ENCODE assay signal across 21 cellular contexts in genomic region chr6:5606546-5606945, GRCh38.
DNase-seq lines count a peak whose midpoint lies in the region; ATAC-seq, FAIRE-seq and TF ChIP-seq lines count a peak whose summit lies in the region.
"Had no signal": no experiment of that assay in that cellular context is flagged by ENCODE, and none has a peak within 500 bp of the region (broad histone marks: within the 10 kb centered on the region; RNA-seq: fewer than 3 reads in every experiment).

No MANE protein-coding gene starts in this region.

- H2AFZ ChIP-seq in GM12878 (ENCODE audit: control insufficient read depth, low read depth, low read length) = no peak overlapping the region
- H2AFZ ChIP-seq: GM23248 had no signal

- H3K9me3 ChIP-seq in GM12878 (replicated peaks; ENCODE audit: control insufficient read depth, insufficient read depth, low read length) = no peaks in the 10 kb centered on the region
- H3K9me3 ChIP-seq: Caco-2, MG63 had no signal

- CTCF ChIA-PET in GM12878 (lab: Yijun Ruan, JAX) = no interaction called here

- POLR2A ChIA-PET in GM12878 (lab: Charles Lee) = no interaction called here

- TF ChIP-seq POLR2A in GM12878 (IDR thresholded peaks at IDR 0.05; ENCODE audit: low read depth, low read length) = no peak

- TF ChIP-seq RAD21 in GM12878 (IDR thresholded peaks at IDR 0.05; ENCODE audit: insufficient read depth, low read depth, low read length) = no peak

- 96% methylated on average over 4 of the region's 4 CpGs for WGBS in GM12878 (ENCODE audit: insufficient coverage, insufficient replicate concordance, low lambda C conversion rate, missing lambda C conversion rate)

- intact Hi-C loops in GM12878 (cut with micrococcal nuclease; ENCODE audit: unreplicated experiment) = no loop called here

- no peaks in the 10 kb centered on the region for H3K27me3 ChIP-seq in GM12878 (replicated peaks in 1 of 2; ENCODE audit: control insufficient read depth in 2 of 2, insufficient read depth in 2 of 2, low read length in 1 of 2)
- H3K27me3 ChIP-seq: MG63 had no signal

- in situ Hi-C loops in GM12878 (cut with MboI) = no loop called here

- no peaks in the 10 kb centered on the region for H3K36me3 ChIP-seq in GM12878 (ENCODE audit: control insufficient read depth in 2 of 2, insufficient read depth in 2 of 2, low read length in 1 of 2)
- H3K36me3 ChIP-seq: MG63 had no signal

- no peaks in the 10 kb centered on the region for H4K20me1 ChIP-seq in GM12878 (ENCODE audit: control insufficient read depth, insufficient read depth)

- no TSS peak for BruUV-seq in GM12878 (replicated peaks; lab: Mats Ljungman, UMichigan)

- H3K79me2 ChIP-seq in GM12878 (ENCODE audit: control insufficient read depth, insufficient read depth, low read length) = no peaks in the 10 kb centered on the region

- peak; percentile 49 for FAIRE-seq in GM12878 (lab: Jason Lieb, UNC)

- no peaks in the 10 kb centered on the region for H3K4me1 ChIP-seq in GM12878 (ENCODE audit: control insufficient read depth, insufficient read depth, low read length)
- H3K4me1 ChIP-seq: Caco-2 had no signal

- H3K4me3 ChIP-seq in GM12878 = no peak overlapping the region
- H3K4me3 ChIP-seq: GM23248, MG63 had no signal

- SMC1A ChIA-PET in GM12878 (lab: Charles Lee; ENCODE audit: uncharacterized antibody, unreplicated experiment) = no interaction called here

- H3K9ac ChIP-seq in GM12878 (ENCODE audit: control insufficient read depth, insufficient read depth, low read length) = no peak overlapping the region
- H3K9ac ChIP-seq: GM23248, KMS-11 had no signal

- DNase-seq in NCI-H146 (lab: John Stamatoyannopoulos, UW) = peak; percentile 40
- DNase-seq in NCI-H146 treated with DMSO at 0.1 percent for 48 hours (lab: John Stamatoyannopoulos, UW; ENCODE audit: unreplicated experiment) = no peak
- peak; percentile 84 for DNase-seq in NCI-H69 (lab: John Stamatoyannopoulos, UW)
- DNase-seq in GM12878 (ENCODE audit: low read depth, low spot score) = no peak
- peak; percentile 54 for DNase-seq in myocyte (ENCODE audit: low read depth)
- DNase-seq in GOT3 (lab: John Stamatoyannopoulos, UW) = no peak
- DNase-seq in LoVo (ENCODE audit: low spot score) = no peak
- DNase-seq: 8988T; C1 segment of cervical spinal cord; Caco-2; DMS79; GM23248; MG63; NCI-H1105 treated with DMSO at 0.1 percent for 48 hours; NCI-H1930; NCI-H345; NK-92 treated with Interleukin-12 subunit alpha and Interleukin-12 subunit beta, amount 100 ng/mL, for 24 hours; OCI-M1; RPMI8226 had no signal

- no peak for ATAC-seq in GM12878
- no peak for ATAC-seq in HG03521 (IDR thresholded peaks at IDR 0.05; ENCODE audit: unreplicated experiment)

- TF ChIP-seq EP300 in GM12878 (IDR thresholded peaks at IDR 0.05; ENCODE audit: borderline replicate concordance in 1 of 2, control insufficient read depth in 1 of 2, low read depth in 2 of 2, low read length in 2 of 2) = no peak

- no peak overlapping the region for H3K27ac ChIP-seq in GM12878 (ENCODE audit: control insufficient read depth, insufficient read depth)
- H3K27ac ChIP-seq: GM23248, KMS-11 had no signal

- RAD21 ChIA-PET in GM12878 (lab: Charles Lee; ENCODE audit: unreplicated experiment) = no interaction called here

- no peak for TF ChIP-seq CTCF in GM12878 (IDR thresholded peaks at IDR 0.05 in 2 of 3, conservative IDR thresholded peaks at IDR 0.05 in 1 of 3; ENCODE audit: control insufficient read depth in 2 of 3, extremely low read depth in 1 of 3, insufficient read depth in 1 of 3, low read depth in 3 of 3, low read length in 3 of 3)

- H3K4me2 ChIP-seq in GM12878 (ENCODE audit: control insufficient read depth, insufficient read depth) = no peak overlapping the region
- H3K4me2 ChIP-seq: KMS-11 had no signal

TF ChIP-seq in GM12878, 131 proteins besides CTCF, POLR2A, EP300 and RAD21:
- no peak for TF ChIP-seq DPF2 (IDR thresholded peaks at IDR 0.05)
- TF ChIP-seq CBX5 (IDR thresholded peaks at IDR 0.05; ENCODE audit: low read depth) = no peak
- no peak for TF ChIP-seq MEF2B (IDR thresholded peaks at IDR 0.05; ENCODE audit: partially characterized antibody, poor library complexity, severe bottlenecking)
- no peak for TF ChIP-seq ASH2L (IDR thresholded peaks at IDR 0.05; ENCODE audit: borderline replicate concordance, low read depth)
- TF ChIP-seq LARP7 (IDR thresholded peaks at IDR 0.05) = no peak
- no peak for TF ChIP-seq MAX (IDR thresholded peaks at IDR 0.05; ENCODE audit: low read depth, low read length)
- TF ChIP-seq NR2C2 (IDR thresholded peaks at IDR 0.05; ENCODE audit: borderline replicate concordance, control insufficient read depth, insufficient read length, low read depth) = no peak

Comparison
In these comparisons a context has a peak if more than half of its experiments do, and no peak if none do; other contexts are left out.
1. DNase-seq: peak in NCI-H146 (single experiment), NCI-H69 (single experiment) and myocyte (single experiment); none in NCI-H146 treated with DMSO at 0.1 percent for 48 hours (single experiment), GM12878 (single experiment), GOT3 (single experiment) and LoVo (single experiment).